Comparison of ENCODE assay signal across 36 cellular contexts in the genomic region with DNA sequence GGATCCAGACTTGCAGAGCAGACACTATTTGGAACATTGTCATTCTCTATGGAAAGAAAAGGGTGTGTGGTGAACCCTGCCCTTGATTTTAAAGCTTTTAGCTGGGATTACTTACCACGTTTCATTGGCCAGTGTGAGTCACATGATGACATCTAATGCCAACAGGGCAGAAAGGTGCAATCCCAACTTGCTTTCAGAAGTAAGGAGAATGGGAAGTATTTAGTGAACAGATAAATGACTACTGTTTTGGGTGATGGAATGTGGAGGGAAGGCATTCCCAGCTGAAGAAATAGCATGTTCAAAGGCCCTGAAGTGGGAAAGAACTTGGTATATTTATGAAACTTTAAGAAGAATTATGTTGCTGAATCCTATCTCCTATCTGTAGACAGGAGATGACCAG. TPM values are rescaled to one million over a fixed set of nuclear protein-coding genes. Genes with fewer than 3 reads are reported as not detected.
"Had no signal": no experiment of that assay in that cellular context is flagged by ENCODE, and none has a peak within 500 bp of the region (broad histone marks: within the 10 kb centered on the region; RNA-seq: fewer than 3 reads in every experiment).

No MANE protein-coding gene starts in this region.

- H3K27me3 Mint-ChIP-seq: activated CD4-positive, alpha-beta memory T cell treated with anti-CD3 and anti-CD28 coated beads, Interleukin-2, amount 10 ng/mL, durations not matched to agents 7 days and 5 days; activated CD4-positive, alpha-beta T cell treated with anti-CD3 and anti-CD28 coated beads, Interleukin-2, amount 10 ng/mL, durations not matched to agents 7 days and 5 days; activated naive CD8-positive, alpha-beta T cell treated with anti-CD3 and anti-CD28 coated beads for 36 hours; activated naive CD8-positive, alpha-beta T cell treated with anti-CD3 and anti-CD28 coated beads, Interleukin-2, amount 50 U/mL, for 24 hours; central memory CD8-positive, alpha-beta T cell had no signal

- H3K36me3 ChIP-seq: adrenal gland, breast epithelium, cardiac muscle cell, heart left ventricle had no signal

- H3K36me3 Mint-ChIP-seq: activated naive CD8-positive, alpha-beta T cell treated with anti-CD3 and anti-CD28 coated beads for 36 hours; brain; WTC11 had no signal

- H3K4me3 ChIP-seq: adrenal gland, breast epithelium, cardiac muscle cell, coronary artery, dorsolateral prefrontal cortex, heart left ventricle had no signal

- H3K9me3 ChIP-seq: adrenal gland had no signal

- H3K27ac Mint-ChIP-seq: activated CD4-positive, alpha-beta memory T cell treated with anti-CD3 and anti-CD28 coated beads, Interleukin-2, amount 10 ng/mL, durations not matched to agents 7 days and 5 days; activated CD4-positive, alpha-beta T cell treated with anti-CD3 and anti-CD28 coated beads, Interleukin-2, amount 10 ng/mL, durations not matched to agents 7 days and 5 days; activated naive CD4-positive, alpha-beta T cell treated with anti-CD3 and anti-CD28 coated beads for 36 hours; activated naive CD4-positive, alpha-beta T cell treated with anti-CD3 and anti-CD28 coated beads, Interleukin-2, amount 50 U/mL, for 24 hours; activated naive CD8-positive, alpha-beta T cell treated with anti-CD3 and anti-CD28 coated beads for 36 hours; activated naive CD8-positive, alpha-beta T cell treated with anti-CD3 and anti-CD28 coated beads, Interleukin-2, amount 50 U/mL, for 24 hours; activated T-helper 1 cell treated with anti-CD3 and anti-CD28 coated beads, Interleukin-12 subunit alpha, Interleukin-12 subunit beta, Interleukin-2, Interleukin-4 antibody, amounts not matched to agents 30 ng/mL and 10 ng/mL and 1 ng/mL, durations not matched to agents 14 hours and 24 hours and 36 hours; activated T-helper 2 cell treated with anti-CD3 and anti-CD28 coated beads, Interferon-gamma antibody, Interleukin-2, Interleukin-4, amounts not matched to agents 10 μg/mL and 5 μg/mL and 100 μg/mL, durations not matched to agents 14 hours and 24 hours and 36 hours; brain; dendritic cell treated with granulocyte-macrophage colony-stimulating factor and Interleukin-4, amounts not matched to agents 40 ng/mL and 50 ng/mL, for 4 days; endodermal cell; WTC11 had no signal

- DNase-seq: activated CD4-positive, alpha-beta memory T cell treated with anti-CD3 and anti-CD28 coated beads, Interleukin-2, amount 10 ng/mL, durations not matched to agents 7 days and 5 days; activated CD4-positive, alpha-beta T cell treated with anti-CD3 and anti-CD28 coated beads for 1 hour; activated CD4-positive, alpha-beta T cell treated with anti-CD3 and anti-CD28 coated beads for 4 hours; activated CD4-positive, alpha-beta T cell treated with anti-CD3 and anti-CD28 coated beads, Interleukin-2, amount 10 ng/mL, durations not matched to agents 7 days and 5 days; activated CD4-positive, alpha-beta T cell treated with anti-CD3 and anti-CD28 coated beads, Interleukin-2, amount 50 U/mL, for 4 hours; activated CD8-positive, alpha-beta memory T cell treated with anti-CD3 and anti-CD28 coated beads, Interleukin-2, amount 50 U/mL, for 48 hours; activated effector memory CD4-positive, alpha-beta T cell treated with anti-CD3 and anti-CD28 coated beads, Interleukin-2, amount 50 U/mL, for 16 hours; activated naive CD4-positive, alpha-beta T cell treated with anti-CD3 and anti-CD28 coated beads for 36 hours; activated naive CD8-positive, alpha-beta T cell treated with anti-CD3 and anti-CD28 coated beads for 36 hours; activated naive CD8-positive, alpha-beta T cell treated with anti-CD3 and anti-CD28 coated beads, Interleukin-2, amount 50 U/mL, for 24 hours; activated T-cell treated with anti-CD3 and anti-CD28 coated beads for 4 hours; activated T-cell treated with anti-CD3 and anti-CD28 coated beads, Interleukin-2, amount 50 U/mL, for 4 hours; adrenal gland; amygdala; aorta; dorsolateral prefrontal cortex; effector memory CD4-positive, alpha-beta T cell; endodermal cell; foreskin fibroblast; glutamatergic neuron; heart left ventricle; T-helper 2 cell had no signal

- H3K9me3 Mint-ChIP-seq: activated CD4-positive, alpha-beta memory T cell treated with anti-CD3 and anti-CD28 coated beads, Interleukin-2, amount 10 ng/mL, durations not matched to agents 7 days and 5 days; activated CD4-positive, alpha-beta T cell treated with anti-CD3 and anti-CD28 coated beads, Interleukin-2, amount 10 ng/mL, durations not matched to agents 7 days and 5 days; activated naive CD4-positive, alpha-beta T cell treated with anti-CD3 and anti-CD28 coated beads for 36 hours; activated naive CD4-positive, alpha-beta T cell treated with anti-CD3 and anti-CD28 coated beads, Interleukin-2, amount 50 U/mL, for 24 hours; activated naive CD8-positive, alpha-beta T cell treated with anti-CD3 and anti-CD28 coated beads, Interleukin-2, amount 50 U/mL, for 24 hours; activated T-cell treated with anti-CD3 and anti-CD28 coated beads, Interleukin-2, amount 50 U/mL, for 4 hours; activated T-helper 1 cell treated with anti-CD3 and anti-CD28 coated beads, Interleukin-12 subunit alpha, Interleukin-12 subunit beta, Interleukin-2, Interleukin-4 antibody, amounts not matched to agents 30 ng/mL and 10 ng/mL and 1 ng/mL, durations not matched to agents 14 hours and 24 hours and 36 hours; activated T-helper 2 cell treated with anti-CD3 and anti-CD28 coated beads, Interferon-gamma antibody, Interleukin-2, Interleukin-4, amounts not matched to agents 10 μg/mL and 5 μg/mL and 100 μg/mL, durations not matched to agents 14 hours and 24 hours and 36 hours; central memory CD8-positive, alpha-beta T cell; dendritic cell treated with granulocyte-macrophage colony-stimulating factor and Interleukin-4, amounts not matched to agents 40 ng/mL and 50 ng/mL, for 4 days; WTC11 had no signal

- H3K27me3 ChIP-seq: adrenal gland, cardiac muscle cell had no signal

- FAIRE-seq: frontal cortex had no signal

- H3K4me1 Mint-ChIP-seq: activated CD4-positive, alpha-beta T cell treated with anti-CD3 and anti-CD28 coated beads, Interleukin-2, amount 10 ng/mL, durations not matched to agents 7 days and 5 days; activated naive CD4-positive, alpha-beta T cell treated with anti-CD3 and anti-CD28 coated beads, Interleukin-2, amount 50 U/mL, for 24 hours; activated naive CD8-positive, alpha-beta T cell treated with anti-CD3 and anti-CD28 coated beads for 36 hours; brain; central memory CD8-positive, alpha-beta T cell had no signal

- H3K27ac ChIP-seq: adrenal gland, breast epithelium, cardiac muscle cell, coronary artery, dorsolateral prefrontal cortex, heart left ventricle, VCaP had no signal

- H3K4me1 ChIP-seq: adrenal gland, breast epithelium, heart left ventricle had no signal

- H3K4me3 Mint-ChIP-seq: activated CD4-positive, alpha-beta memory T cell treated with anti-CD3 and anti-CD28 coated beads, Interleukin-2, amount 10 ng/mL, durations not matched to agents 7 days and 5 days; activated CD4-positive, alpha-beta T cell treated with anti-CD3 and anti-CD28 coated beads, Interleukin-2, amount 10 ng/mL, durations not matched to agents 7 days and 5 days; activated naive CD4-positive, alpha-beta T cell treated with anti-CD3 and anti-CD28 coated beads for 36 hours; activated naive CD4-positive, alpha-beta T cell treated with anti-CD3 and anti-CD28 coated beads, Interleukin-2, amount 50 U/mL, for 24 hours; activated naive CD8-positive, alpha-beta T cell treated with anti-CD3 and anti-CD28 coated beads for 36 hours; activated naive CD8-positive, alpha-beta T cell treated with anti-CD3 and anti-CD28 coated beads, Interleukin-2, amount 50 U/mL, for 24 hours; activated T-cell treated with anti-CD3 and anti-CD28 coated beads, Interleukin-2, amount 50 U/mL, for 4 hours; activated T-helper 1 cell treated with anti-CD3 and anti-CD28 coated beads, Interleukin-12 subunit alpha, Interleukin-12 subunit beta, Interleukin-2, Interleukin-4 antibody, amounts not matched to agents 30 ng/mL and 10 ng/mL and 1 ng/mL, durations not matched to agents 14 hours and 24 hours and 36 hours; brain; central memory CD8-positive, alpha-beta T cell; dendritic cell treated with granulocyte-macrophage colony-stimulating factor and Interleukin-4, amounts not matched to agents 40 ng/mL and 50 ng/mL, for 4 days; endodermal cell; WTC11 had no signal

- ATAC-seq: activated naive CD8-positive, alpha-beta T cell treated with anti-CD3 and anti-CD28 coated beads, Interleukin-2, amount 50 U/mL, for 24 hours; activated T-cell treated with anti-CD3 and anti-CD28 coated beads, Interleukin-2, amount 50 U/mL, for 4 hours; esophagus mucosa; heart left ventricle; WTC11 had no signal

RNA-seq across cellular contexts. Expression of a gene that starts 44.5 kb away (rescaled TPM):
- total RNA-seq: activated CD4-positive, alpha-beta memory T cell treated with anti-CD3 and anti-CD28 coated beads, Interleukin-2, amount 10 ng/mL, durations not matched to agents 7 days and 5 days; activated CD4-positive, alpha-beta T cell treated with anti-CD3 and anti-CD28 coated beads, Interleukin-2, amount 10 ng/mL, durations not matched to agents 7 days and 5 days; activated naive CD4-positive, alpha-beta T cell treated with anti-CD3 and anti-CD28 coated beads for 36 hours; activated naive CD8-positive, alpha-beta T cell treated with anti-CD3 and anti-CD28 coated beads for 36 hours; activated T-helper 1 cell treated with anti-CD3 and anti-CD28 coated beads, Interleukin-12 subunit alpha, Interleukin-12 subunit beta, Interleukin-2, Interleukin-4 antibody, amounts not matched to agents 30 ng/mL and 10 ng/mL and 1 ng/mL, durations not matched to agents 14 hours and 24 hours and 36 hours; activated T-helper 2 cell treated with anti-CD3 and anti-CD28 coated beads, Interferon-gamma antibody, Interleukin-2, Interleukin-4, amounts not matched to agents 10 μg/mL and 5 μg/mL and 100 μg/mL, durations not matched to agents 14 hours and 24 hours and 36 hours; aorta; T-helper 1 cell treated with Interleukin-12 subunit alpha and Interleukin-12 subunit beta and Interleukin-4 antibody, amounts not matched to agents 30 ng/mL and 1 ng/mL, for 36 hours had no signal
